1 cellular context compared by ENCODE assay signal in genomic region chr10:46022978-46023702, GRCh38.
A peak's percentile ranks its signal among the peaks of the same experiment; 100 is the strongest.
TF ChIP-seq lines count a peak whose summit lies in the region.

No MANE protein-coding gene starts in this region.

TF ChIP-seq in HepG2, 621 proteins besides CTCF, POLR2A, EP300 and RAD21 (continued from another document and continues in another):
- TF ChIP-seq ZHX2 (IDR thresholded peaks at IDR 0.05; ENCODE audit: low read depth), result peak; percentile 52; the same call in 1 of the 2 replicates
- peak; percentile 61; the same call in 1 of the 2 replicates for TF ChIP-seq ZHX2 (CRISPR knock-in tag; IDR thresholded peaks at IDR 0.05; ENCODE audit: borderline replicate concordance)
- peak; percentile 79; the same call in 1 of the 2 replicates for TF ChIP-seq ZBTB10 (CRISPR knock-in tag; IDR thresholded peaks at IDR 0.05; ENCODE audit: borderline replicate concordance)
- TF ChIP-seq ZEB1 (IDR thresholded peaks at IDR 0.05; ENCODE audit: insufficient replicate concordance, low read depth), result peak; percentile 33
- TF ChIP-seq ZBTB20 (CRISPR knock-in tag; IDR thresholded peaks at IDR 0.05; ENCODE audit: borderline replicate concordance, low read depth), result peak; percentile 97
- no peak for TF ChIP-seq NFIB (CRISPR knock-in tag; IDR thresholded peaks at IDR 0.05; ENCODE audit: borderline replicate concordance)
- peak; percentile 75; the same call in 1 of the 2 replicates for TF ChIP-seq MTF1 (CRISPR knock-in tag; IDR thresholded peaks at IDR 0.05)
- peak; percentile 94 for TF ChIP-seq ZNF687 (CRISPR knock-in tag; IDR thresholded peaks at IDR 0.05)
- no peak for TF ChIP-seq ZNF646 (CRISPR knock-in tag; IDR thresholded peaks at IDR 0.05)
- 0 out of 2 replicates have a peak, but pooled peaks have one; percentile 55 for TF ChIP-seq KLF13 (CRISPR knock-in tag; IDR thresholded peaks at IDR 0.05)
- peak; percentile 53; the same call in 1 of the 2 replicates for TF ChIP-seq FOXK2 (IDR thresholded peaks at IDR 0.05)
- TF ChIP-seq THYN1 (CRISPR knock-in tag; IDR thresholded peaks at IDR 0.05; ENCODE audit: borderline replicate concordance, low read depth), result no peak
- TF ChIP-seq SKI (IDR thresholded peaks at IDR 0.05; ENCODE audit: partially characterized antibody), result peak; percentile 88
- TF ChIP-seq GZF1 (CRISPR knock-in tag; IDR thresholded peaks at IDR 0.05), result peak; percentile 88
- TF ChIP-seq SYNCRIP (IDR thresholded peaks at IDR 0.05; ENCODE audit: insufficient read depth, low read depth, low read length), result no peak
- peak; percentile 79; the same call in 1 of the 2 replicates for TF ChIP-seq MAF1 (CRISPR knock-in tag; IDR thresholded peaks at IDR 0.05; ENCODE audit: borderline replicate concordance)
- TF ChIP-seq GFI1 (CRISPR knock-in tag; IDR thresholded peaks at IDR 0.05; ENCODE audit: borderline replicate concordance), result peak; percentile 82
- TF ChIP-seq MTA1 (CRISPR knock-in tag; IDR thresholded peaks at IDR 0.05; ENCODE audit: borderline replicate concordance), result no peak; the same call in 1 of the 2 replicates
- TF ChIP-seq NR2C2 (CRISPR knock-in tag; IDR thresholded peaks at IDR 0.05; ENCODE audit: borderline replicate concordance), result peak; percentile 87
- TF ChIP-seq ZBTB46 (CRISPR knock-in tag; IDR thresholded peaks at IDR 0.05; ENCODE audit: borderline replicate concordance), result no peak
- TF ChIP-seq NCOA1 (CRISPR knock-in tag; IDR thresholded peaks at IDR 0.05), result no peak
- TF ChIP-seq ZNF569 (CRISPR knock-in tag; IDR thresholded peaks at IDR 0.05; ENCODE audit: borderline replicate concordance), result no peak
- TF ChIP-seq RAD51 (IDR thresholded peaks at IDR 0.05; ENCODE audit: borderline replicate concordance), result no peak
- TF ChIP-seq IKZF1 (IDR thresholded peaks at IDR 0.05), result no peak
- TF ChIP-seq SOX6 (IDR thresholded peaks at IDR 0.05), result no peak
- TF ChIP-seq SOX6 (CRISPR knock-in tag; IDR thresholded peaks at IDR 0.05), result peak; percentile 85
- TF ChIP-seq TSC22D2 (CRISPR knock-in tag; IDR thresholded peaks at IDR 0.05; ENCODE audit: borderline replicate concordance), result peak; percentile 63; the same call in 1 of the 2 replicates
- TF ChIP-seq ZNF691 (CRISPR knock-in tag; IDR thresholded peaks at IDR 0.05; ENCODE audit: borderline replicate concordance, low read depth), result peak; percentile 72; the same call in 1 of the 2 replicates
- peak; percentile 95 for TF ChIP-seq ERF (CRISPR knock-in tag; IDR thresholded peaks at IDR 0.05)
- TF ChIP-seq KLF6 (CRISPR knock-in tag; IDR thresholded peaks at IDR 0.05), result peak; percentile 87; the same call in 1 of the 2 replicates
- no peak for TF ChIP-seq U2AF1 (optimal IDR thresholded peaks at IDR 0.05; ENCODE audit: low read depth, low read length)
- no peak for TF ChIP-seq ZNF180 (CRISPR knock-in tag; IDR thresholded peaks at IDR 0.05; ENCODE audit: borderline replicate concordance, low read depth)
- no peak for TF ChIP-seq ZNF775 (CRISPR knock-in tag; IDR thresholded peaks at IDR 0.05; ENCODE audit: borderline replicate concordance)
- no peak for TF ChIP-seq KLF15 (CRISPR knock-in tag; IDR thresholded peaks at IDR 0.05; ENCODE audit: borderline replicate concordance)
- peak; percentile 54 for TF ChIP-seq ELF1 (CRISPR knock-in tag; IDR thresholded peaks at IDR 0.05)
- TF ChIP-seq NFYB (CRISPR knock-in tag; IDR thresholded peaks at IDR 0.05), result peak; percentile 80
